Comparison of ENCODE assay signal across 8 cellular contexts in genomic region chr2:54568876-54569298, GRCh38.
A peak's percentile ranks its signal among the peaks of the same experiment; 100 is the strongest.
DNase-seq lines count a peak whose midpoint lies in the region; ATAC-seq and TF ChIP-seq lines count a peak whose summit lies in the region.

No MANE protein-coding gene starts in this region.

- ATAC-seq in GM21576 (IDR thresholded peaks at IDR 0.05; ENCODE audit: unreplicated experiment): peak; percentile 26
- no peak for ATAC-seq in Panc1
- ATAC-seq in memory B cell (ENCODE audit: low read depth): no peak

- peak overlapping the region; percentile 90 for H3K27ac ChIP-seq in Panc1 (ENCODE audit: low read length)

- H3K4me3 ChIP-seq in GM12865 (ENCODE audit: low read depth, low read length): peak overlapping the region; percentile 64
- H3K4me3 ChIP-seq in Panc1 (ENCODE audit: low read depth in 2 of 2, low read length in 2 of 2): no peak overlapping the region

- intact Hi-C loops in Panc1 (cut with micrococcal nuclease; ENCODE audit: unreplicated experiment): no loop called here

- H3K27me3 Mint-ChIP-seq in memory B cell: no peaks in the 10 kb centered on the region

- H3K9me3 ChIP-seq in Panc1 (ENCODE audit: control insufficient read depth, insufficient read depth, low read depth, low read length): no peaks in the 10 kb centered on the region

- no peaks in the 10 kb centered on the region for H3K27me3 ChIP-seq in Panc1 (ENCODE audit: control insufficient read depth, insufficient read depth, low read length)

- H3K27ac Mint-ChIP-seq in memory B cell: peak overlapping the region; percentile 88

- DNase-seq in GM12865 (ENCODE audit: low read depth): peak; percentile 87
- DNase-seq in Panc1 (ENCODE audit: low read depth, low spot score): no peak
- DNase-seq in memory B cell (ENCODE audit: low spot score in 2 of 2): no peak
- DNase-seq in GM19240 (ENCODE audit: insufficient read length, low spot score): no peak
- DNase-seq in epidermal melanocyte (ENCODE audit: insufficient read length, low spot score): no peak
- DNase-seq in HPDE6-E6E7 (ENCODE audit: extremely low spot score): no peak
- no peak for DNase-seq in activated CD4-positive, CD25-positive, alpha-beta regulatory T cell (lab: John Stamatoyannopoulos, UW)

- H3K9me3 Mint-ChIP-seq in memory B cell: no peaks in the 10 kb centered on the region

- H3K4me1 Mint-ChIP-seq in memory B cell: peaks cover 67% of the 10 kb centered on the region

- peaks cover 3% of the 10 kb centered on the region for H3K36me3 Mint-ChIP-seq in memory B cell

- no peaks in the 10 kb centered on the region for H3K36me3 ChIP-seq in Panc1 (ENCODE audit: control insufficient read depth, insufficient read depth, low read length)

- CTCF ChIA-PET in Panc1 (lab: Charles Lee): interaction anchor here (0.6 kb wide), 1 partner anchor 12 kb away, joined by 3 read pairs; no protein-coding TSS in a partner anchor

- peaks cover 79% of the 10 kb centered on the region for H3K4me1 ChIP-seq in Panc1 (ENCODE audit: control insufficient read depth, insufficient read depth, low read length)

- BruUV-seq in Panc1 (replicated peaks; lab: Mats Ljungman, UMichigan): no TSS peak

- POLR2A ChIA-PET in Panc1 (lab: Charles Lee): no interaction called here

- H3K4me3 Mint-ChIP-seq in memory B cell: peak overlapping the region; percentile 81

- in situ Hi-C loops in Panc1 (cut with HindIII; ENCODE audit: low pct_unique_long_range_greater_than_20kb, low sequenced_read_pairs): no loop called here

- TF ChIP-seq CTCF in GM12865 (IDR thresholded peaks at IDR 0.05; ENCODE audit: insufficient read depth, low read depth, low read length, missing control alignments): no peak
- no peak for TF ChIP-seq CTCF in Panc1 (IDR thresholded peaks at IDR 0.05)
